20 cellular contexts compared by ENCODE assay signal in the genomic region with DNA sequence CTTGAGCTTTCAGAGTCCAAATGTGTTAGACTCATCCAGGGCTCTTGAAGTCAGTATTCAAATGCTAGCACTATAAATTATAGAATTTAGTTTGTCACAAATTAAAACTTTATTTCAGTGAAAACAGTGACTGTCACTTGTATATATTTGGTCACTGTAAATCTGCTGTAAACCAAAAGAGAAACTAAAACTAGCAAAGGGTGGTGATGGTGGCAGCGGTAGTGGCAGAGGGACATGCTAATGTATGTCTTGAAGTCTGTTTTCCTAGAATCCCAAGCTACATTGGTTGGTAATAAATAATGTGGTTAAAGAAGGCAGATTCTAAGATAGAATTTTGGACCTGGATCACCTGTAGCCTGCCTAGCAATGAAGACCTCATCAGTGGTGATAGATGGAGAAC.
DNase-seq lines count a peak whose midpoint lies in the region; ATAC-seq lines count a peak whose summit lies in the region.
"Had no signal": no experiment of that assay in that cellular context is flagged by ENCODE, and none has a peak within 500 bp of the region (broad histone marks: within the 10 kb centered on the region; RNA-seq: fewer than 3 reads in every experiment).

No MANE protein-coding gene starts in this region.

- peaks cover 5% of the 10 kb centered on the region for H3K9me3 Mint-ChIP-seq in activated CD4-positive, alpha-beta T cell treated with anti-CD3 and anti-CD28 coated beads, Interleukin-2, amount 10 ng/mL, durations not matched to agents 7 days and 5 days
- H3K9me3 Mint-ChIP-seq in effector memory CD8-positive, alpha-beta T cell: no peaks in the 10 kb centered on the region

- ATAC-seq in GM18909 (IDR thresholded peaks at IDR 0.05; ENCODE audit: poor library complexity, unreplicated experiment) (peak; percentile 45), HG03565 (IDR thresholded peaks at IDR 0.05; ENCODE audit: unreplicated experiment) (peak; percentile 43), HG03025 (IDR thresholded peaks at IDR 0.05; ENCODE audit: low FRiP score, unreplicated experiment) (no peak)
- peak; percentile 44 for ATAC-seq in effector memory CD8-positive, alpha-beta T cell (replicated peaks)
- ATAC-seq: A549, mucosa of descending colon had no signal

- peaks cover 8% of the 10 kb centered on the region for H3K36me3 Mint-ChIP-seq in activated CD4-positive, alpha-beta T cell treated with anti-CD3 and anti-CD28 coated beads, Interleukin-2, amount 10 ng/mL, durations not matched to agents 7 days and 5 days (ENCODE audit: low read depth)
- H3K36me3 Mint-ChIP-seq in effector memory CD8-positive, alpha-beta T cell (ENCODE audit: insufficient read depth): no peaks in the 10 kb centered on the region
- H3K36me3 Mint-ChIP-seq: brain had no signal

- H3K27me3 Mint-ChIP-seq in activated CD4-positive, alpha-beta T cell treated with anti-CD3 and anti-CD28 coated beads, Interleukin-2, amount 10 ng/mL, durations not matched to agents 7 days and 5 days: no peaks in the 10 kb centered on the region
- H3K27me3 Mint-ChIP-seq in effector memory CD8-positive, alpha-beta T cell: no peaks in the 10 kb centered on the region

- CTCF ChIA-PET in activated CD4-positive, alpha-beta T cell treated with anti-CD3 and anti-CD28 coated beads, Interleukin-2, amount 10 ng/mL, durations not matched to agents 7 days and 5 days (lab: Charles Lee): no interaction called here

- peak overlapping the region; percentile 25 for H3K4me3 Mint-ChIP-seq in activated CD4-positive, alpha-beta T cell treated with anti-CD3 and anti-CD28 coated beads, Interleukin-2, amount 10 ng/mL, durations not matched to agents 7 days and 5 days
- H3K4me3 Mint-ChIP-seq in effector memory CD8-positive, alpha-beta T cell: peak overlapping the region; percentile 26 to 67
- H3K4me3 Mint-ChIP-seq: brain had no signal

- POLR2A ChIA-PET in activated CD4-positive, alpha-beta T cell treated with anti-CD3 and anti-CD28 coated beads, Interleukin-2, amount 10 ng/mL, durations not matched to agents 7 days and 5 days (lab: Charles Lee): no interaction called here

- H3K4me1 Mint-ChIP-seq in activated CD4-positive, alpha-beta T cell treated with anti-CD3 and anti-CD28 coated beads, Interleukin-2, amount 10 ng/mL, durations not matched to agents 7 days and 5 days: peaks cover 11% of the 10 kb centered on the region
- peaks cover 3% of the 10 kb centered on the region in 2 donors for H3K4me1 Mint-ChIP-seq in effector memory CD8-positive, alpha-beta T cell (ENCODE audit: low read depth in 2 of 2)

- peak overlapping the region; percentile 36 for H3K27ac Mint-ChIP-seq in activated CD4-positive, alpha-beta T cell treated with anti-CD3 and anti-CD28 coated beads, Interleukin-2, amount 10 ng/mL, durations not matched to agents 7 days and 5 days
- peak overlapping the region; percentile 66 to 84 for H3K27ac Mint-ChIP-seq in effector memory CD8-positive, alpha-beta T cell

- no peak for DNase-seq in activated CD4-positive, alpha-beta T cell treated with anti-CD3 and anti-CD28 coated beads, Interleukin-2, amount 10 ng/mL, durations not matched to agents 7 days and 5 days
- no peak for DNase-seq in activated CD4-positive, alpha-beta T cell treated with anti-CD3 and anti-CD28 coated beads for 1 hour
- no peak for DNase-seq in effector memory CD8-positive, alpha-beta T cell
- no peak for DNase-seq in nucleus accumbens (lab: John Stamatoyannopoulos, UW)
- no peak for DNase-seq in NCI-H446 (lab: John Stamatoyannopoulos, UW)
- DNase-seq: activated CD4-positive, CD25-positive, alpha-beta regulatory T cell treated with anti-CD3 and anti-CD28 coated beads, Interleukin-2, amount 50 U/mL, for 72 hours; activated naive CD4-positive, alpha-beta T cell treated with anti-CD3 and anti-CD28 coated beads, Interleukin-2, amount 50 U/mL, for 16 hours; C1 segment of cervical spinal cord; dermis blood vessel endothelial cell; left ventricle myocardium inferior; mucosa of descending colon; NCI-H524 treated with DMSO at 0.1 percent for 48 hours; occipital lobe; stimulated activated CD4-positive, alpha-beta T cell treated with anti-CD3 and anti-CD28 coated beads, Interleukin-2, amount 100 ng/mL, for 24 hours; T1000 had no signal
